ENCODE assay signal across 8 cellular contexts in the genomic region with DNA sequence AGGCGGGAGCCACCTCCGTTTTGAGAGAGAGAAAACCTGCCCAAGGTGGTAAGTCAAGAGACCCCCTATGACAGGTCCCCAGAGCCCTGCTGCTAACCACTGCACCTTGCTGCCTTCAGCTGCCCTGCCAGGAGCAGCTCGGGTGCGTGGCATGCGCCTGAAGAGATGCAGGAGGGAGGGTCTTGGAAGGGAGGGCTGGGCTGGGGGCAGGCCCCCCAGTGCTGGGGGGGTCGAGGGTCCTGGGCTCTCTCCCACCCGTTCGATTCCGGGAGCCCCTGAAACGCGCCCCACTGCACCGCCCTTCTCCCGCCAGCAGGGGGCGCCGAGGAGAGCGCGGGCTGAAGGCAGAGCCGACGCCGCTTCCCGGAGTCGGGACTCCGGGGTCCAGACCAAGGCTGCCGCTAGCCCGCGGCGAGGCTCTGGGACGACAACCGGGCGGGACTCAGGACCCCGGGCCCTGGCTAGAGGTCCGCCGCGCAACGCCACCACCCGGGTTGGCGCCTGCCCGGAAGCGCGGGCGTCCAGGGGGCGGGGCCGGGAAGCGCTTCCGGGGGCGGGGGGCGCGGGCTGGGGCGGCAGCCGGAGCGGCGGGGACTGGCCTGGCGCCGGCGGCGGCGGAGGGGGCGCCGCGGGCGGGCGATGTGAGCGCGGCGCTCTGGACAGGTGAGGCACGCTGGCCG. TPM values are rescaled to one million over a fixed set of nuclear protein-coding genes. Genes with fewer than 3 reads are reported as not detected.
DNase-seq lines count a peak whose midpoint lies in the region; ATAC-seq and TF ChIP-seq lines count a peak whose summit lies in the region.

A gene with protein sequence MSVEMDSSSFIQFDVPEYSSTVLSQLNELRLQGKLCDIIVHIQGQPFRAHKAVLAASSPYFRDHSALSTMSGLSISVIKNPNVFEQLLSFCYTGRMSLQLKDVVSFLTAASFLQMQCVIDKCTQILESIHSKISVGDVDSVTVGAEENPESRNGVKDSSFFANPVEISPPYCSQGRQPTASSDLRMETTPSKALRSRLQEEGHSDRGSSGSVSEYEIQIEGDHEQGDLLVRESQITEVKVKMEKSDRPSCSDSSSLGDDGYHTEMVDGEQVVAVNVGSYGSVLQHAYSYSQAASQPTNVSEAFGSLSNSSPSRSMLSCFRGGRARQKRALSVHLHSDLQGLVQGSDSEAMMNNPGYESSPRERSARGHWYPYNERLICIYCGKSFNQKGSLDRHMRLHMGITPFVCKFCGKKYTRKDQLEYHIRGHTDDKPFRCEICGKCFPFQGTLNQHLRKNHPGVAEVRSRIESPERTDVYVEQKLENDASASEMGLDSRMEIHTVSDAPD (plus strand): TSS at position 563 of the 680 bp plus-strand sequence. CDS start 18,761 bp downstream, outside the sequence.

- intact Hi-C loops in left ventricle myocardium superior (cut with micrococcal nuclease) (no loop called here), vagina (cut with DNase I) (no loop called here)

- peak within 1 kb of the TSS; percentile 90 for H3K9ac ChIP-seq in adipocyte (ENCODE audit: low read length)

- ATAC-seq in GM21528 (IDR thresholded peaks at IDR 0.05; ENCODE audit: low FRiP score, unreplicated experiment) (peak; percentile 74), left ventricle myocardium superior (peak; percentile 84)

- H3K9me3 ChIP-seq in adipocyte (ENCODE audit: control insufficient read depth, low read length): no peaks in the 10 kb centered on the region
- H3K9me3 ChIP-seq in vagina: no peaks in the 10 kb centered on the region

- H3K36me3 ChIP-seq in adipocyte (ENCODE audit: control insufficient read depth, insufficient read depth, low read length, severe bottlenecking): peaks cover 11% of the 10 kb centered on the region
- H3K36me3 ChIP-seq in vagina: peaks cover 0 to under 1% of the 10 kb centered on the region in 2 donors

- DNase-seq in ELF-1 (ENCODE audit: low read depth, low spot score) (peak; percentile 84), T follicular helper cell (ENCODE audit: low read depth) (peak; percentile 62), adipocyte (ENCODE audit: low read depth) (peak; percentile 84), left ventricle myocardium superior (peak; percentile 80), retina (peak; percentile 94), vagina (ENCODE audit: extremely low spot score in 2 of 2) (no peak)
- peak; percentile 23 for DNase-seq in Jurkat, Clone E6-1 (ENCODE audit: low read depth, low spot score)

- TF ChIP-seq POLR2A in vagina (IDR thresholded peaks at IDR 0.05): no peak

- H3K27me3 ChIP-seq in adipocyte (replicated peaks; ENCODE audit: control insufficient read depth, insufficient read depth, low read length) (peaks cover 20% of the 10 kb centered on the region), vagina (no peaks in the 10 kb centered on the region)

- peak within 1 kb of the TSS; percentile 88 for H3K27ac ChIP-seq in vagina

- H3K4me1 ChIP-seq in adipocyte (ENCODE audit: control insufficient read depth, insufficient read depth, low read length): peaks cover 25% of the 10 kb centered on the region
- H3K4me1 ChIP-seq in vagina: peaks cover 38% of the 10 kb centered on the region

- peak; percentile 95 to 100 (median 98) for TF ChIP-seq CTCF in vagina (IDR thresholded peaks at IDR 0.05)

- peak within 1 kb of the TSS; percentile 72 for H3K4me3 ChIP-seq in Jurkat, Clone E6-1 (ENCODE audit: low read length)
- H3K4me3 ChIP-seq in adipocyte (ENCODE audit: low read length): peak within 1 kb of the TSS; percentile 95
- peak within 1 kb of the TSS; percentile 91 to 92 for H3K4me3 ChIP-seq in vagina

RNA-seq across cellular contexts. Expression of the gene that starts here (rescaled TPM):
- 4.9 TPM for polyA plus RNA-seq in Jurkat, Clone E6-1 (2012; ENCODE audit: insufficient read depth, insufficient read length)
- total RNA-seq in left ventricle myocardium superior (5.3 TPM), vagina (8.6 TPM)

Comparison
In these comparisons a context has a peak if more than half of its experiments do, and no peak if none do; other contexts are left out.
1. DNase-seq: peak in ELF-1 (single experiment), Jurkat, Clone E6-1 (single experiment), T follicular helper cell (single experiment), adipocyte (single experiment), left ventricle myocardium superior (single experiment) and retina (single experiment); none in vagina (0 of 2).
2. Peak in every context shown above with its lines, with median percentiles within 50 percentile points of each other: H3K4me3 ChIP-seq.